ENCODE assay signal across 39 cellular contexts in genomic region chr11:14229472-14229871, GRCh38.
"Had no signal": no experiment of that assay in that cellular context is flagged by ENCODE, and none has a peak within 500 bp of the region (broad histone marks: within the 10 kb centered on the region; RNA-seq: fewer than 3 reads in every experiment).

No MANE protein-coding gene starts in this region.

- H3K27ac ChIP-seq: adrenal gland, body of pancreas, cardiac muscle cell, colonic mucosa, gastrocnemius medialis, lower lobe of right lung, ovary, prostate gland, sigmoid colon, upper lobe of left lung, vagina, WERI-Rb-1 had no signal

- H3K27me3 Mint-ChIP-seq: activated naive CD8-positive, alpha-beta T cell treated with anti-CD3 and anti-CD28 coated beads for 36 hours; stimulated activated naive CD8-positive, alpha-beta T cell treated with anti-CD3 and anti-CD28 coated beads, Interleukin-15, amount 100 ng/mL, for 72 hours had no signal

- H3K4me3 Mint-ChIP-seq: activated CD4-positive, alpha-beta memory T cell treated with anti-CD3 and anti-CD28 coated beads for 36 hours; activated CD4-positive, alpha-beta T cell treated with anti-CD3 and anti-CD28 coated beads, Interleukin-2, amount 10 ng/mL, durations not matched to agents 24 days and 14 days; activated naive CD4-positive, alpha-beta T cell treated with anti-CD3 and anti-CD28 coated beads for 36 hours; activated naive CD8-positive, alpha-beta T cell treated with anti-CD3 and anti-CD28 coated beads for 36 hours; activated T-helper 1 cell treated with anti-CD3 and anti-CD28 coated beads, Interleukin-12 subunit alpha, Interleukin-12 subunit beta, Interleukin-2, Interleukin-4 antibody, amounts not matched to agents 30 ng/mL and 10 ng/mL and 1 ng/mL, durations not matched to agents 14 hours and 24 hours and 36 hours; natural killer cell; stimulated activated memory B cell treated with anti-CD40 and anti-IgM and Interleukin-4, amounts not matched to agents 10 μg/mL and 1 μg/mL and 100 μg/mL, for 72 hours; stimulated activated naive CD8-positive, alpha-beta T cell treated with anti-CD3 and anti-CD28 coated beads, Interleukin-15, amount 100 ng/mL, for 72 hours; T-helper 1 cell treated with Interleukin-12 subunit alpha and Interleukin-12 subunit beta and Interleukin-4 antibody, amounts not matched to agents 30 μg/mL and 1 μg/mL, for 36 hours had no signal

- H3K36me3 Mint-ChIP-seq: activated CD4-positive, alpha-beta memory T cell treated with anti-CD3 and anti-CD28 coated beads for 36 hours; activated naive CD8-positive, alpha-beta T cell treated with anti-CD3 and anti-CD28 coated beads for 36 hours; natural killer cell; stimulated activated memory B cell treated with anti-CD40 and anti-IgM and Interleukin-4, amounts not matched to agents 10 μg/mL and 1 μg/mL and 100 μg/mL, for 72 hours had no signal

- H3K4me1 Mint-ChIP-seq: activated naive CD8-positive, alpha-beta T cell treated with anti-CD3 and anti-CD28 coated beads for 36 hours; natural killer cell; stimulated activated naive CD8-positive, alpha-beta T cell treated with anti-CD3 and anti-CD28 coated beads, Interleukin-15, amount 100 ng/mL, for 72 hours had no signal

- DNase-seq: activated CD4-positive, alpha-beta memory T cell treated with anti-CD3 and anti-CD28 coated beads for 36 hours; activated CD4-positive, alpha-beta T cell treated with anti-CD3 and anti-CD28 coated beads, Interleukin-2, amount 10 ng/mL, durations not matched to agents 24 days and 14 days; activated CD4-positive, CD25-positive, alpha-beta regulatory T cell treated with anti-CD3 and anti-CD28 coated beads, Interleukin-2, amount 50 U/mL, for 72 hours; activated CD8-positive, alpha-beta memory T cell treated with anti-CD3 and anti-CD28 coated beads, Interleukin-2, amount 50 U/mL, for 4 hours; activated effector memory CD4-positive, alpha-beta T cell treated with anti-CD3 and anti-CD28 coated beads, Interleukin-2, amount 50 U/mL, for 16 hours; activated naive CD4-positive, alpha-beta T cell treated with anti-CD3 and anti-CD28 coated beads for 36 hours; activated naive CD8-positive, alpha-beta T cell treated with anti-CD3 and anti-CD28 coated beads for 36 hours; activated T-cell treated with anti-CD3 and anti-CD28 coated beads, Interleukin-2, amount 50 U/mL, for 1 hour; adrenal gland; aorta; body of pancreas; cerebellar nuclear complex; colonic mucosa; effector CD8-positive, alpha-beta T cell; gastrocnemius medialis; glutamatergic neuron; kidney glomerular epithelial cell; lower lobe of right lung; mesenchymal stem cell; natural killer cell; ovary; retina; sigmoid colon; small intestine; stimulated activated CD4-positive, alpha-beta T cell treated with anti-CD3 and anti-CD28 coated beads, Interleukin-1b, Interleukin-23, amount 100 ng/mL, for 48 hours; stimulated activated CD4-positive, alpha-beta T cell treated with anti-CD3 and anti-CD28 coated beads, Interleukin-4, amount 100 ng/mL, for 4 hours; stimulated activated CD8-positive, alpha-beta memory T cell treated with anti-CD3 and anti-CD28 coated beads, Interleukin-4, amount 100 ng/mL, for 48 hours; stimulated activated naive CD8-positive, alpha-beta T cell treated with anti-CD3 and anti-CD28 coated beads, Interleukin-15, amount 100 ng/mL, for 72 hours; substantia nigra; T-helper 9 cell; upper lobe of left lung; WERI-Rb-1 had no signal

- H3K27me3 ChIP-seq: adrenal gland, body of pancreas, colonic mucosa, ovary, upper lobe of left lung, vagina had no signal

- H3K36me3 ChIP-seq: adrenal gland, cardiac muscle cell, colonic mucosa, gastrocnemius medialis, lower lobe of right lung, ovary, prostate gland, sigmoid colon, upper lobe of left lung, vagina, WERI-Rb-1 had no signal

- H3K9me3 Mint-ChIP-seq: activated CD4-positive, alpha-beta T cell treated with anti-CD3 and anti-CD28 coated beads, Interleukin-2, amount 10 ng/mL, durations not matched to agents 24 days and 14 days; activated naive CD4-positive, alpha-beta T cell treated with anti-CD3 and anti-CD28 coated beads for 36 hours; activated T-helper 1 cell treated with anti-CD3 and anti-CD28 coated beads, Interleukin-12 subunit alpha, Interleukin-12 subunit beta, Interleukin-2, Interleukin-4 antibody, amounts not matched to agents 30 ng/mL and 10 ng/mL and 1 ng/mL, durations not matched to agents 14 hours and 24 hours and 36 hours; natural killer cell; stimulated activated naive CD8-positive, alpha-beta T cell treated with anti-CD3 and anti-CD28 coated beads, Interleukin-15, amount 100 ng/mL, for 72 hours; T-helper 1 cell treated with Interleukin-12 subunit alpha and Interleukin-12 subunit beta and Interleukin-4 antibody, amounts not matched to agents 30 μg/mL and 1 μg/mL, for 36 hours had no signal

- H3K4me1 ChIP-seq: adrenal gland, body of pancreas, colonic mucosa, gastrocnemius medialis, lower lobe of right lung, prostate gland, sigmoid colon, upper lobe of left lung, vagina had no signal

- H3K27ac Mint-ChIP-seq: activated CD4-positive, alpha-beta memory T cell treated with anti-CD3 and anti-CD28 coated beads for 36 hours; activated CD4-positive, alpha-beta T cell treated with anti-CD3 and anti-CD28 coated beads, Interleukin-2, amount 10 ng/mL, durations not matched to agents 24 days and 14 days; activated naive CD4-positive, alpha-beta T cell treated with anti-CD3 and anti-CD28 coated beads for 36 hours; activated naive CD8-positive, alpha-beta T cell treated with anti-CD3 and anti-CD28 coated beads for 36 hours; activated T-helper 1 cell treated with anti-CD3 and anti-CD28 coated beads, Interleukin-12 subunit alpha, Interleukin-12 subunit beta, Interleukin-2, Interleukin-4 antibody, amounts not matched to agents 30 ng/mL and 10 ng/mL and 1 ng/mL, durations not matched to agents 14 hours and 24 hours and 36 hours; natural killer cell; stimulated activated memory B cell treated with anti-CD40 and anti-IgM and Interleukin-4, amounts not matched to agents 10 μg/mL and 1 μg/mL and 100 μg/mL, for 72 hours; stimulated activated naive CD8-positive, alpha-beta T cell treated with anti-CD3 and anti-CD28 coated beads, Interleukin-15, amount 100 ng/mL, for 72 hours; T-helper 1 cell treated with Interleukin-12 subunit alpha and Interleukin-12 subunit beta and Interleukin-4 antibody, amounts not matched to agents 30 μg/mL and 1 μg/mL, for 36 hours had no signal

- ATAC-seq: body of pancreas; gastrocnemius medialis; left lobe of liver; lower lobe of right lung; natural killer cell; stimulated activated memory B cell treated with anti-CD40 and anti-IgM and Interleukin-4, amounts not matched to agents 10 μg/mL and 1 μg/mL and 100 μg/mL, for 72 hours; stimulated activated naive CD8-positive, alpha-beta T cell treated with anti-CD3 and anti-CD28 coated beads, Interleukin-15, amount 100 ng/mL, for 72 hours had no signal

- H3K9me3 ChIP-seq: adrenal gland, body of pancreas, colonic mucosa, ovary, prostate gland, vagina had no signal

- H3K4me3 ChIP-seq: adrenal gland, body of pancreas, cardiac muscle cell, colonic mucosa, gastrocnemius medialis, lower lobe of right lung, ovary, prostate gland, sigmoid colon, upper lobe of left lung, vagina had no signal
